In the genomic region with DNA sequence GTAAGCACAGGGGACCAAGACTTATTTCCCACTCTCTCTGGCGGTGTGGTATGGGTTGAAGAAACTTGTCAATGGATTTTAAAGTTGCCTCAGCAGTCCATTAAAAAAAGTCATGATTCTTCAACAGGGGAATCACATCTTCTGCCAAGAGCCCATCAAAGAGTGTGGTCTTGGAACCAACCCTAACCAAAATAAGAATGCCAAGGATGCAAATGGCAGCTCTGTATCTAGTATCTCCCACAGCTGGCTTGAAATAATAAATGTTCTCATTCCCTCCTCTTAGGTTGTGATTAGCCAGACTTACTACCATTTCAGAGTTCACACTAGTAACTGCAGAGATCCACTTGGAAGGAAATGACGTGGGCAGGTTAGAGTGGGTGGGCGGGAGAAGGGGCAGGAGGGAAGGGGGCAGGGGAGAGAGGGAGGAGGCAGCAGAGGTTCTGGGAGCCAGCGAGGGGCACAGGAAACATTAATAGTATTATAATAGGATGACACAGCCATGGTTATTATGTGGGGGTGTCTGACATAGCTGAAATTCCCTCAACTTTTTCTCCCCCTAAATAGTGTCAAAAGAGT, we compare ENCODE assay signal across 20 cellular contexts. TPM values are rescaled to one million over a fixed set of nuclear protein-coding genes. Genes with fewer than 3 reads are reported as not detected.
A peak's percentile ranks its signal among the peaks of the same experiment; 100 is the strongest.
DNase-seq lines count a peak whose midpoint lies in the region; ATAC-seq and TF ChIP-seq lines count a peak whose summit lies in the region.
"Had no signal": no experiment of that assay in that cellular context is flagged by ENCODE, and none has a peak within 500 bp of the region (broad histone marks: within the 10 kb centered on the region; RNA-seq: fewer than 3 reads in every experiment).

No MANE protein-coding gene starts in this region.

- H2AK5ac ChIP-seq in trophoblast cell (ENCODE audit: low read length): no peak overlapping the region

- H3K79me2 ChIP-seq in HCT116 (ENCODE audit: insufficient read depth, low read length) (no peaks in the 10 kb centered on the region), trophoblast cell (ENCODE audit: control insufficient read depth, insufficient read depth, low read length, poor library complexity) (peaks cover 1% of the 10 kb centered on the region)

- no peaks in the 10 kb centered on the region for H3K9me2 ChIP-seq in HCT116 (ENCODE audit: insufficient read depth)

- no peak for TF ChIP-seq CTCF in HCT116 (IDR thresholded peaks at IDR 0.05 in 2 of 3, conservative IDR thresholded peaks at IDR 0.05 in 1 of 3; ENCODE audit: borderline replicate concordance in 1 of 3, insufficient read depth in 1 of 3, low read depth in 2 of 3, low read length in 2 of 3)
- no peak for TF ChIP-seq CTCF in fibroblast of villous mesenchyme (IDR thresholded peaks at IDR 0.05; ENCODE audit: insufficient read depth, low read depth, low read length)
- no peak for TF ChIP-seq CTCF in CD14-positive monocyte (IDR thresholded peaks at IDR 0.05)
- no peak for TF ChIP-seq CTCF in breast epithelium (IDR thresholded peaks at IDR 0.05)

- no peaks in the 10 kb centered on the region for H3K36me3 ChIP-seq in HCT116 (ENCODE audit: control insufficient read depth in 1 of 2, insufficient read depth in 2 of 2, low read length in 2 of 2)
- H3K36me3 ChIP-seq in SK-N-MC (ENCODE audit: insufficient read depth, low read length): peaks cover 12% of the 10 kb centered on the region
- peaks cover 11 to 20% of the 10 kb centered on the region in 2 experiments for H3K36me3 ChIP-seq in trophoblast cell (ENCODE audit: control insufficient read depth in 1 of 2, insufficient read depth in 2 of 2, low read length in 2 of 2)
- H3K36me3 ChIP-seq in HAP-1 (replicated peaks): 0 out of 2 replicates have a peak, but pooled peaks cover 3% of the 10 kb centered on the region
- no peaks in the 10 kb centered on the region for H3K36me3 ChIP-seq in breast epithelium

- H4K20me1 ChIP-seq in HCT116 (ENCODE audit: insufficient read depth): no peaks in the 10 kb centered on the region

- H4K12ac ChIP-seq in trophoblast cell (ENCODE audit: low read depth, low read length): no peak overlapping the region

- no peak overlapping the region for H3K27ac Mint-ChIP-seq in CD14-positive monocyte
- H3K27ac Mint-ChIP-seq: B cell had no signal

- no peaks in the 10 kb centered on the region for H3K9me3 ChIP-seq in HCT116 (ENCODE audit: control insufficient read depth in 1 of 2, insufficient read depth in 1 of 2, low read depth in 1 of 2, low read length in 2 of 2)
- H3K9me3 ChIP-seq in SK-N-MC (ENCODE audit: low read depth, low read length): no peaks in the 10 kb centered on the region
- H3K9me3 ChIP-seq in trophoblast cell (ENCODE audit: insufficient read depth, low read depth, low read length): peaks cover 3% of the 10 kb centered on the region
- H3K9me3 ChIP-seq in HAP-1: no peaks in the 10 kb centered on the region
- no peaks in the 10 kb centered on the region for H3K9me3 ChIP-seq in breast epithelium

- H3K4me3 Mint-ChIP-seq in CD14-positive monocyte: peak overlapping the region in 1 of 2 donors; percentile 3
- H3K4me3 Mint-ChIP-seq: B cell; CD4-positive, alpha-beta memory T cell had no signal

- H3K27me3 Mint-ChIP-seq in CD14-positive monocyte (ENCODE audit: low read depth in 3 of 3): peaks cover 59 to 88% (median 63%) of the 10 kb centered on the region in 3 donors

- H2AFZ ChIP-seq in HCT116 (ENCODE audit: low read depth, low read length, poor library complexity, severe bottlenecking): no peak overlapping the region
- no peak overlapping the region for H2AFZ ChIP-seq in trophoblast cell (ENCODE audit: insufficient read depth, low read length, poor library complexity)

- CTCF ChIA-PET in HCT116 (lab: Charles Lee): no interaction called here

- no TSS peak for BruUV-seq in HCT116 (replicated peaks; lab: Mats Ljungman, UMichigan)

- H3K9ac ChIP-seq in HCT116 (ENCODE audit: low read length) (no peak overlapping the region), SK-N-MC (ENCODE audit: insufficient read length) (no peak overlapping the region), trophoblast cell (ENCODE audit: low read length) (no peak overlapping the region)

- TF ChIP-seq POLR2A in HCT116 (IDR thresholded peaks at IDR 0.05; ENCODE audit: borderline replicate concordance, extremely low read depth, insufficient read depth, insufficient read length) (no peak), breast epithelium (IDR thresholded peaks at IDR 0.05) (no peak)

- H3K4me2 ChIP-seq in HCT116 (ENCODE audit: low read length) (peak overlapping the region; percentile 34; the same call in 1 of the 2 replicates), trophoblast cell (ENCODE audit: low read length) (no peak overlapping the region)

- H2BK12ac ChIP-seq in trophoblast cell (ENCODE audit: low read length): no peak overlapping the region

- ATAC-seq in HCT116: no peak

- no peak overlapping the region for H3K14ac ChIP-seq in trophoblast cell (ENCODE audit: low read length)

- TF ChIP-seq RAD21 in HCT116 (IDR thresholded peaks at IDR 0.05; ENCODE audit: low read depth): no peak

- H4K8ac ChIP-seq in trophoblast cell (ENCODE audit: low read depth, low read length): no peak overlapping the region

- RAD21 ChIA-PET in HCT116 (lab: Charles Lee; ENCODE audit: low non-redundant PET in 1 of 2, low total read pairs in 2 of 2, uncharacterized antibody in 2 of 2, unreplicated experiment in 2 of 2): no interaction called here

- H3K36me3 Mint-ChIP-seq in CD14-positive monocyte: no peaks in the 10 kb centered on the region
- H3K36me3 Mint-ChIP-seq: CD4-positive, alpha-beta memory T cell had no signal

- no peak overlapping the region for H2BK120ac ChIP-seq in trophoblast cell (ENCODE audit: insufficient read depth, low read length, poor library complexity)

- H3K27me3 ChIP-seq in HCT116 (ENCODE audit: insufficient read depth, low read length) (no peaks in the 10 kb centered on the region), trophoblast cell (ENCODE audit: insufficient read depth, low read length) (no peaks in the 10 kb centered on the region), HAP-1 (ENCODE audit: low read depth) (no peaks in the 10 kb centered on the region), breast epithelium (no peaks in the 10 kb centered on the region)

- H3K4me3 ChIP-seq in HCT116 (replicated peaks in 1 of 2; ENCODE audit: low read depth in 1 of 2, low read length in 2 of 2) (no peak overlapping the region), SK-N-MC (no peak overlapping the region), fibroblast of villous mesenchyme (ENCODE audit: low read depth, low read length) (no peak overlapping the region), trophoblast cell (ENCODE audit: low read depth, low read length) (no peak overlapping the region), HAP-1 (no peak overlapping the region), breast epithelium (no peak overlapping the region)

- H3K27ac ChIP-seq in HCT116 (ENCODE audit: low read depth, low read length) (no peak overlapping the region), SK-N-MC (peak overlapping the region; percentile 63; the same call in 1 of the 2 replicates), trophoblast cell (ENCODE audit: low read depth, low read length) (no peak overlapping the region), breast epithelium (peak overlapping the region in 1 of 2 donors; percentile 7)
- H3K27ac ChIP-seq: RWPE1 had no signal

- H3K23ac ChIP-seq in trophoblast cell (ENCODE audit: low read length): no peak overlapping the region

- H2BK5ac ChIP-seq in trophoblast cell (ENCODE audit: low read depth, low read length, poor library complexity): no peak overlapping the region

- peaks cover 0 to 3% (median 0%) of the 10 kb centered on the region in 7 donors for H3K9me3 Mint-ChIP-seq in CD14-positive monocyte
- H3K9me3 Mint-ChIP-seq: CD4-positive, alpha-beta memory T cell had no signal

- no peaks in the 10 kb centered on the region for H3K79me1 ChIP-seq in trophoblast cell (ENCODE audit: low read length)

- intact Hi-C loops in HCT116 (cut with micrococcal nuclease) (no loop called here), CD14-positive monocyte (cut with micrococcal nuclease) (no loop called here), breast epithelium (cut with DNase I; ENCODE audit: low total_unique reads) (no loop called here)

- H3K18ac ChIP-seq in trophoblast cell (ENCODE audit: low read length): no peak overlapping the region

- H3K4me1 ChIP-seq in HCT116 (ENCODE audit: control insufficient read depth in 1 of 2, insufficient read depth in 2 of 2, low read length in 2 of 2) (peaks cover 13 to 15% of the 10 kb centered on the region in 2 experiments), trophoblast cell (ENCODE audit: control insufficient read depth in 1 of 2, insufficient read depth in 2 of 2, low read length in 2 of 2) (peaks cover 14 to 22% of the 10 kb centered on the region in 2 experiments), HAP-1 (peaks cover 34% of the 10 kb centered on the region), breast epithelium (no peaks in the 10 kb centered on the region)

- H4K91ac ChIP-seq in trophoblast cell (ENCODE audit: low read depth, low read length): no peak overlapping the region

- no CpG with 5 or more reads among the region's 4 CpGs for WGBS in trophoblast cell (ENCODE audit: extremely low coverage, insufficient coverage, insufficient read length)

- DNase-seq in HCT116 (ENCODE audit: low read depth, low spot score) (no peak), SK-N-MC (ENCODE audit: low read depth, low spot score) (no peak), fibroblast of villous mesenchyme (ENCODE audit: low read depth) (peak; percentile 28), trophoblast cell (no peak), CD14-positive monocyte (ENCODE audit: low spot score) (no peak), HAP-1 (ENCODE audit: low spot score in 2 of 2) (no peak), activated gamma-delta T cell treated with Interleukin-2 at 50 U/mL for 16 hours (no peak), breast epithelium (ENCODE audit: low spot score in 2 of 2) (no peak)
- DNase-seq: ACHN; CD4-positive, alpha-beta memory T cell; DMS79 treated with DMSO at 0.1 percent for 48 hours; GDM1; GOT3; NCI-H1436 treated with DMSO at 0.1 percent for 48 hours; NCI-H2081 treated with DMSO at 0.1 percent for 48 hours; NCI-H2227 treated with DMSO at 0.1 percent for 48 hours; NCI-H526 treated with DMSO at 0.1 percent for 48 hours; OCI-M1 had no signal

- POLR2A ChIA-PET in HCT116 (lab: Charles Lee): no interaction called here

- H3K4ac ChIP-seq in trophoblast cell (ENCODE audit: low read depth, low read length): peak overlapping the region; percentile 29

- peaks cover 7% of the 10 kb centered on the region for H3K4me1 Mint-ChIP-seq in CD14-positive monocyte

- in situ Hi-C loops in HAP-1 (cut with MboI; ENCODE audit: low sequenced_read_pairs): no loop called here

TF ChIP-seq in HCT116, 20 proteins besides CTCF, POLR2A, EP300 and RAD21 (continues in another document):
- TF ChIP-seq SP1 (IDR thresholded peaks at IDR 0.05; ENCODE audit: low read depth) (no peak), JUND (IDR thresholded peaks at IDR 0.05) (no peak), FOSL1 (IDR thresholded peaks at IDR 0.05; ENCODE audit: low read depth) (no peak), CBX3 (IDR thresholded peaks at IDR 0.05; ENCODE audit: low read depth) (no peak), POLR2AphosphoS5 (IDR thresholded peaks at IDR 0.05; ENCODE audit: low read depth, low read length) (no peak)

RNA-seq across cellular contexts. Expression of gene PTCH1, which starts 17.6 kb away (rescaled TPM):
- 15.2 TPM for total RNA-seq in HCT116 (2021; ENCODE audit: unreplicated experiment)
- polyA plus RNA-seq in HCT116 (2012): 6.2 and 8.0 TPM in 2 replicates
- 1.7 and 2.9 TPM in 2 replicates for total RNA-seq in fibroblast of villous mesenchyme
- 13.6 and 13.7 TPM in 2 replicates for polyA plus RNA-seq in trophoblast cell (2013)
- polyA plus RNA-seq in CD14-positive monocyte: not detected
- total RNA-seq in breast epithelium: 1 to 10 TPM; 6.6 to 9.9 (median 6.6) TPM
